ENCODE assay signal across 9 cellular contexts in genomic region chr3:14791343-14791945, GRCh38. TPM values are rescaled to one million over a fixed set of nuclear protein-coding genes. Genes with fewer than 3 reads are reported as not detected.
DNase-seq lines count a peak whose midpoint lies in the region; ATAC-seq, FAIRE-seq and TF ChIP-seq lines count a peak whose summit lies in the region.
"Had no signal": no experiment of that assay in that cellular context is flagged by ENCODE, and none has a peak within 500 bp of the region (broad histone marks: within the 10 kb centered on the region; RNA-seq: fewer than 3 reads in every experiment).

No MANE protein-coding gene starts in this region.

- intact Hi-C loops in Calu3 (cut with micrococcal nuclease; ENCODE audit: unreplicated experiment) = loop anchor here (1.0 kb wide), 1 partner anchor 130 kb away; no protein-coding TSS in a partner anchor
- intact Hi-C loops in K562 (cut with micrococcal nuclease) = loop anchor here (1.0 to 5.0 kb wide), 3 partner anchors 71 to 130 kb away; no protein-coding TSS in a partner anchor
- intact Hi-C loops in kidney (cut with DNase I) = loop anchor here (10.0 kb wide), 1 partner anchor 123 kb away; no protein-coding TSS in a partner anchor

- BruUV-seq in Calu3 (replicated peaks; lab: Mats Ljungman, UMichigan) (no TSS peak), K562 (replicated peaks; lab: Mats Ljungman, UMichigan) (no TSS peak)

- H3K9ac ChIP-seq in SU-DHL-6 (ENCODE audit: low read length) = no peak overlapping the region
- no peak overlapping the region for H3K9ac ChIP-seq in K562 (ENCODE audit: insufficient read depth in 1 of 2, low read depth in 2 of 2, low read length in 2 of 2)
- H3K9ac ChIP-seq in kidney (ENCODE audit: low read length in 2 of 2) = no peak overlapping the region

- no peaks in the 10 kb centered on the region for H4K20me1 ChIP-seq in SU-DHL-6 (ENCODE audit: low read depth, low read length)
- H4K20me1 ChIP-seq in K562 (replicated peaks; ENCODE audit: control insufficient read depth, insufficient read depth, low read length) = peaks cover 9% of the 10 kb centered on the region; the same call in 1 of the 2 replicates

- H3K27me3 ChIP-seq in SU-DHL-6 (ENCODE audit: low read length) (no peaks in the 10 kb centered on the region), K562 (ENCODE audit: control insufficient read depth in 2 of 2, insufficient read depth in 2 of 2, low read length in 2 of 2) (peaks cover 16 to 59% of the 10 kb centered on the region in 2 experiments; a peak in 3 of 5 replicates)

- TF ChIP-seq RAD21 in K562 (CRISPR knock-in tag; conservative IDR thresholded peaks at IDR 0.05 in 1 of 2, IDR thresholded peaks at IDR 0.05 in 1 of 2) = peak; percentile 77 to 96

- no peaks in the 10 kb centered on the region for H3K9me3 Mint-ChIP-seq in Calu3 (ENCODE audit: low read depth, unreplicated experiment)

- no peak overlapping the region for H3K27ac Mint-ChIP-seq in Calu3 (ENCODE audit: unreplicated experiment)

- no peak for TF ChIP-seq EP300 in K562 (IDR thresholded peaks at IDR 0.05; ENCODE audit: low read length)

- no peak overlapping the region for H3K27ac ChIP-seq in SU-DHL-6 (ENCODE audit: low read depth, low read length)
- no peak overlapping the region for H3K27ac ChIP-seq in K562 (ENCODE audit: extremely low read depth, low read depth, low read length)
- no peak overlapping the region for H3K27ac ChIP-seq in kidney (ENCODE audit: low read depth in 2 of 2, low read length in 2 of 2)
- H3K27ac ChIP-seq: neutrophil had no signal

- H3K4me1 Mint-ChIP-seq in Calu3 (ENCODE audit: low read depth, unreplicated experiment) = no peaks in the 10 kb centered on the region

- peaks cover 70% of the 10 kb centered on the region for H3K27me3 Mint-ChIP-seq in Calu3 (ENCODE audit: unreplicated experiment)

- POLR2A ChIA-PET in K562 (lab: Yijun Ruan, JAX) = no interaction called here

- H3K36me3 Mint-ChIP-seq in Calu3 (ENCODE audit: insufficient read depth, unreplicated experiment) = peaks cover 5% of the 10 kb centered on the region

- no peaks in the 10 kb centered on the region for H3F3A ChIP-seq in SU-DHL-6 (ENCODE audit: insufficient read depth)

- H3K4me3 Mint-ChIP-seq in Calu3 (ENCODE audit: low read depth, unreplicated experiment) = no peak overlapping the region

- no peak overlapping the region for H2AFZ ChIP-seq in SU-DHL-6 (ENCODE audit: low read depth, low read length, severe bottlenecking)
- peak overlapping the region; percentile 66; the same call in 1 of the 2 replicates for H2AFZ ChIP-seq in K562 (ENCODE audit: low read depth, low read length)

- H3K36me3 ChIP-seq in SU-DHL-6 (ENCODE audit: low read length) (no peaks in the 10 kb centered on the region), K562 (ENCODE audit: control insufficient read depth, insufficient read depth, low read length) (no peaks in the 10 kb centered on the region), kidney (ENCODE audit: control insufficient read depth in 1 of 2, insufficient read depth in 2 of 2, low read length in 2 of 2) (no peaks in the 10 kb centered on the region)
- H3K36me3 ChIP-seq: neutrophil had no signal

- in situ Hi-C loops in K562 (cut with MboI) = no loop called here

- FAIRE-seq in K562 (lab: Jason Lieb, UNC) (peak; percentile 87), kidney (lab: Jason Lieb, UNC) (no peak)

- TF ChIP-seq POLR2A in K562 (conservative IDR thresholded peaks at IDR 0.05) = no peak

- peak; percentile 96 for ATAC-seq in K562
- no peak for ATAC-seq in HG02623 (IDR thresholded peaks at IDR 0.05; ENCODE audit: unreplicated experiment)

- DNase-seq in Calu3 (peak; percentile 78), HuH-7 (ENCODE audit: low spot score) (peak; percentile 88), K562 (ENCODE audit: extremely low read depth in 1 of 4, low spot score in 3 of 4) (peak; percentile 76 to 83 (median 82)), kidney (no peak), C1 segment of cervical spinal cord (lab: John Stamatoyannopoulos, UW) (no peak)
- peak; percentile 19 to 48 (median 34) for DNase-seq in stimulated activated CD4-positive, alpha-beta T cell treated with anti-CD3 and anti-CD28 coated beads, TNF-alpha, amount 100 ng/mL, for 48 hours (ENCODE audit: low read depth in 3 of 3)

- H3K9me2 ChIP-seq in SU-DHL-6 (replicated peaks; ENCODE audit: insufficient read depth, low read length) = no peaks in the 10 kb centered on the region

- WGBS in K562 (ENCODE audit: insufficient coverage, low coverage, missing lambda C conversion rate) = 12% methylated on average over 15 of the region's 15 CpGs

- peak; percentile 47 for TF ChIP-seq CTCF in Calu3 (IDR thresholded peaks at IDR 0.05; ENCODE audit: unreplicated experiment)
- TF ChIP-seq CTCF in SU-DHL-6 (IDR thresholded peaks at IDR 0.05; ENCODE audit: insufficient read depth, low read length, poor library complexity, severe bottlenecking) = peak; percentile 43
- peak; percentile 87 to 95 (median 94) for TF ChIP-seq CTCF in K562 (IDR thresholded peaks at IDR 0.05 in 2 of 3, conservative IDR thresholded peaks at IDR 0.05 in 1 of 3; ENCODE audit: insufficient read depth in 2 of 3, low read depth in 1 of 3, low read length in 3 of 3)
- TF ChIP-seq CTCF in kidney (IDR thresholded peaks at IDR 0.05; ENCODE audit: borderline replicate concordance, extremely low read depth, insufficient read depth) = peak; percentile 85

- H3K4me2 ChIP-seq in SU-DHL-6 (ENCODE audit: low read depth, low read length, poor library complexity, severe bottlenecking) (no peak overlapping the region), K562 (ENCODE audit: insufficient read depth, low read length) (peak overlapping the region; percentile 21; the same call in 1 of the 2 replicates)

- H3K9me1 ChIP-seq in K562 (ENCODE audit: control insufficient read depth, insufficient read depth, low read length) = no peaks in the 10 kb centered on the region

- no peak overlapping the region for H3K4me3 ChIP-seq in SU-DHL-6 (ENCODE audit: insufficient read depth, low read length, poor library complexity, severe bottlenecking)
- H3K4me3 ChIP-seq in K562 = no peak overlapping the region
- H3K4me3 ChIP-seq in kidney (ENCODE audit: low read length in 2 of 2) = no peak overlapping the region

- CTCF ChIA-PET in Calu3 (lab: Charles Lee) (interaction anchor here (0.7 to 1.7 kb wide), 3 partner anchors 38 to 462 kb away, joined by 3 to 12 read pairs (median 3); no protein-coding TSS in a partner anchor), K562 (lab: Yijun Ruan, JAX; ENCODE audit: low intra/inter-chr PET ratio) (interaction anchor here (3.3 kb wide), 1 partner anchor 130 kb away, joined by 20 read pairs; no protein-coding TSS in a partner anchor)

- H3K9me3 ChIP-seq in SU-DHL-6 (ENCODE audit: insufficient read depth, low read length) (no peaks in the 10 kb centered on the region), K562 (replicated peaks; ENCODE audit: control insufficient read depth, insufficient read depth, low read depth, low read length) (no peaks in the 10 kb centered on the region), kidney (ENCODE audit: control insufficient read depth in 1 of 2, low read length in 2 of 2) (no peaks in the 10 kb centered on the region)
- H3K9me3 ChIP-seq: neutrophil had no signal

- no peaks in the 10 kb centered on the region for H3K79me2 ChIP-seq in SU-DHL-6 (ENCODE audit: insufficient read depth, low read length)
- no peaks in the 10 kb centered on the region for H3K79me2 ChIP-seq in K562 (ENCODE audit: control insufficient read depth, insufficient read depth, low read length)

- H3K4me1 ChIP-seq in K562 (replicated peaks in 1 of 2; ENCODE audit: control insufficient read depth in 2 of 2, insufficient read depth in 2 of 2, low read length in 2 of 2) (no peaks in the 10 kb centered on the region; a peak in 2 of 5 replicates), kidney (ENCODE audit: control insufficient read depth in 1 of 2, insufficient read depth in 1 of 2, low read depth in 1 of 2, low read length in 2 of 2) (peaks cover 9 to 17% of the 10 kb centered on the region in 2 donors)

TF ChIP-seq in K562, 482 proteins besides CTCF, POLR2A, EP300 and RAD21 (continues in another document):
- no peak for TF ChIP-seq ZBTB17 (CRISPR knock-in tag; IDR thresholded peaks at IDR 0.05)
- TF ChIP-seq NEUROD1 (IDR thresholded peaks at IDR 0.05; ENCODE audit: borderline replicate concordance, low read depth, low read length, partially characterized antibody) = peak; percentile 27
- TF ChIP-seq MBD1 (CRISPR knock-in tag; IDR thresholded peaks at IDR 0.05) = no peak
- 0 out of 2 replicates have a peak, but pooled peaks have one; percentile 33 for TF ChIP-seq BHLHE40 (IDR thresholded peaks at IDR 0.05; ENCODE audit: low read length)

RNA-seq across cellular contexts. Expression of gene FGD5, which starts 27.3 kb away (rescaled TPM):
- not detected in 2 replicates for total RNA-seq in Calu3 (2022)
- not detected in 2 replicates for total RNA-seq in K562 (2011; cell fraction: chromatin; rRNA removed; ENCODE audit: low replicate concordance)
- not detected in 2 replicates for total RNA-seq in K562 (2011; cell fraction: nucleolus; rRNA removed)
- total RNA-seq in K562 (2011; cell fraction: nucleoplasm; rRNA removed) = not detected in 2 replicates
- total RNA-seq in K562 (2014; rRNA removed) = not detected in 2 replicates
- total RNA-seq in K562 (2014; rRNA removed; fragmentation: Illumina TruSeq; extraction: Trizol) = not detected in 2 replicates
- not detected in 2 replicates for total RNA-seq in K562 (2015; rRNA removed; fragmentation: Illumina TruSeq; extraction: Trizol)
- total RNA-seq in K562 (2021) = 0.13 and 0.18 TPM in 2 replicates
- polyA plus RNA-seq in K562 (2011; rRNA removed) = not detected in 2 replicates
- polyA plus RNA-seq in K562 (2011; cell fraction: cytosol; rRNA removed) = not detected in 2 replicates
- polyA plus RNA-seq in K562 (2011; cell fraction: nucleus; rRNA removed) = not detected in 2 replicates
- polyA plus RNA-seq in K562 (2012) = not detected in 2 replicates
- not detected in 2 replicates for polyA plus RNA-seq in K562 (2014; fragmentation: Illumina TruSeq; extraction: Trizol)
- polyA plus RNA-seq in K562 (2014; fragmentation: Nextera tagmentation; extraction: Ambion mirVana) = not detected
- not detected in 2 replicates for polyA plus RNA-seq in K562 (2014; rRNA removed)
- not detected in 2 replicates for polyA minus RNA-seq in K562 (2011; rRNA and poly(A)+ RNA removed)
- not detected in 2 replicates for polyA minus RNA-seq in K562 (2011; cell fraction: cytosol; rRNA and poly(A)+ RNA removed)
- not detected in 2 replicates for polyA minus RNA-seq in K562 (2011; cell fraction: nucleus; rRNA and poly(A)+ RNA removed)
- 40.1 TPM for total RNA-seq in kidney
- polyA plus RNA-seq in kidney (ENCODE audit: insufficient read depth, low read depth, low replicate concordance) = 18.7 TPM

Comparison
In these comparisons a context has a peak if more than half of its experiments do, and no peak if none do; other contexts are left out.
1. DNase-seq: peak in Calu3 (single experiment), HuH-7 (single experiment), K562 (4 of 4) and stimulated activated CD4-positive, alpha-beta T cell treated with anti-CD3 and anti-CD28 coated beads, TNF-alpha, amount 100 ng/mL, for 48 hours (3 of 3); none in kidney (single experiment) and C1 segment of cervical spinal cord (0 of 14).
2. CTCF ChIP-seq: peak in every context shown above with its lines; median percentile 94 in K562; 85 in kidney; 47 in Calu3; 43 in SU-DHL-6.
3. RNA of gene FGD5, which starts 27.3 kb away (total RNA-seq): 40.1 TPM in kidney (single experiment); not detected in Calu3 and 0.13 to 0.18 TPM in K562; every median in the first group is over 10 times any median in the second.